Comparison of ENCODE assay signal across 1 cellular context in the genomic region with DNA sequence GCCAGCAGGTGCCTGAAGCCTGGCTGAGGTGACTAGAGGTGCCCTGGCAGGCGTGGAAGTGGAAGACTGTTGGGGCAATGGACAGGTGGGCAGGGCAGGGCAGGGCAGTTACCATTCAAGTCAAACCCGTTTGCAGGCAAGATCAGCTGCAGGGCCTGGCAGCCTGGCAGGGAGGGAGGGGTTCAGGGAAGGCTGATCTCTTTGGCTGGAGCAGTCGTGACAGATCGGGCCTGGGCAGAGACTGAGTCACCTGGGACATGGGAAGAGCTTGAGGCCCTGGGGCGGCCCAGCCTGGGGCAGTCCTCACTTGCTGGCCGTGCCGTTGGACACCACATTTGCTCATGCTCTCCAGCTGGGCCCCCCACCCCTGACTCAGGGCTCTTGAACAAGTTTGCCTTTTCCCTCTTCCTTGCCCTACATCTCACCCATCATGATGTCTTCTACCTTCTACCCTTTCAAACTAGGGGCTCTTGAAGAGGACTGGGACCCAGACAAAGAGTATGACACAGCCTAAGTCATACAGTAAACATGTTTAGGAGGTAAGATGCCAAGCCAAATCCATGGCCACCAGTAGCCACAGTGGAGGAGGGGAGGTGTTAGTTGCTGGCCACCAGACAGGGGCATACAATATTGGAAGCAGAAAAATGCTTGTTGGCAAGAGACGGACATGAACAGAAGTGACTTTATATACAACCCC.
TF ChIP-seq lines count a peak whose summit lies in the region.

No MANE protein-coding gene starts in this region.

TF ChIP-seq in WTC11, 78 proteins besides CTCF, POLR2A, EP300 and RAD21 (continued from another document):
- TF ChIP-seq AR (CRISPR knock-in tag; IDR thresholded peaks at IDR 0.05) (no peak), HMGXB4 (CRISPR knock-in tag; IDR thresholded peaks at IDR 0.05) (no peak), SOX15 (CRISPR knock-in tag; IDR thresholded peaks at IDR 0.05) (no peak), SMAD3 (CRISPR knock-in tag; IDR thresholded peaks at IDR 0.05; ENCODE audit: borderline replicate concordance) (no peak), ATF2 (CRISPR knock-in tag; IDR thresholded peaks at IDR 0.05; ENCODE audit: borderline replicate concordance, low read depth) (no peak), ZNF121 (CRISPR knock-in tag; IDR thresholded peaks at IDR 0.05) (no peak)
- TF ChIP-seq, protein P1, sequence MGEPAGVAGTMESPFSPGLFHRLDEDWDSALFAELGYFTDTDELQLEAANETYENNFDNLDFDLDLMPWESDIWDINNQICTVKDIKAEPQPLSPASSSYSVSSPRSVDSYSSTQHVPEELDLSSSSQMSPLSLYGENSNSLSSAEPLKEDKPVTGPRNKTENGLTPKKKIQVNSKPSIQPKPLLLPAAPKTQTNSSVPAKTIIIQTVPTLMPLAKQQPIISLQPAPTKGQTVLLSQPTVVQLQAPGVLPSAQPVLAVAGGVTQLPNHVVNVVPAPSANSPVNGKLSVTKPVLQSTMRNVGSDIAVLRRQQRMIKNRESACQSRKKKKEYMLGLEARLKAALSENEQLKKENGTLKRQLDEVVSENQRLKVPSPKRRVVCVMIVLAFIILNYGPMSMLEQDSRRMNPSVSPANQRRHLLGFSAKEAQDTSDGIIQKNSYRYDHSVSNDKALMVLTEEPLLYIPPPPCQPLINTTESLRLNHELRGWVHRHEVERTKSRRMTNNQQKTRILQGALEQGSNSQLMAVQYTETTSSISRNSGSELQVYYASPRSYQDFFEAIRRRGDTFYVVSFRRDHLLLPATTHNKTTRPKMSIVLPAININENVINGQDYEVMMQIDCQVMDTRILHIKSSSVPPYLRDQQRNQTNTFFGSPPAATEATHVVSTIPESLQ (CRISPR knock-in tag; IDR thresholded peaks at IDR 0.05): no peak
- TF ChIP-seq, protein P2, sequence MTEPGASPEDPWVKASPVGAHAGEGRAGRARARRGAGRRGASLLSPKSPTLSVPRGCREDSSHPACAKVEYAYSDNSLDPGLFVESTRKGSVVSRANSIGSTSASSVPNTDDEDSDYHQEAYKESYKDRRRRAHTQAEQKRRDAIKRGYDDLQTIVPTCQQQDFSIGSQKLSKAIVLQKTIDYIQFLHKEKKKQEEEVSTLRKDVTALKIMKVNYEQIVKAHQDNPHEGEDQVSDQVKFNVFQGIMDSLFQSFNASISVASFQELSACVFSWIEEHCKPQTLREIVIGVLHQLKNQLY (CRISPR knock-in tag; IDR thresholded peaks at IDR 0.05): no peak
- TF ChIP-seq, protein P3, sequence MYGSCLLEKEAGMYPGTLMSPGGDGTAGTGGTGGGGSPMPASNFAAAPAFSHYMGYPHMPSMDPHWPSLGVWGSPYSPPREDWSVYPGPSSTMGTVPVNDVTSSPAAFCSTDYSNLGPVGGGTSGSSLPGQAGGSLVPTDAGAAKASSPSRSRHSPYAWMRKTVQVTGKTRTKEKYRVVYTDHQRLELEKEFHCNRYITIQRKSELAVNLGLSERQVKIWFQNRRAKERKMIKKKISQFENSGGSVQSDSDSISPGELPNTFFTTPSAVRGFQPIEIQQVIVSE (CRISPR knock-in tag; IDR thresholded peaks at IDR 0.05; ENCODE audit: borderline replicate concordance): no peak
- TF ChIP-seq, protein P4, sequence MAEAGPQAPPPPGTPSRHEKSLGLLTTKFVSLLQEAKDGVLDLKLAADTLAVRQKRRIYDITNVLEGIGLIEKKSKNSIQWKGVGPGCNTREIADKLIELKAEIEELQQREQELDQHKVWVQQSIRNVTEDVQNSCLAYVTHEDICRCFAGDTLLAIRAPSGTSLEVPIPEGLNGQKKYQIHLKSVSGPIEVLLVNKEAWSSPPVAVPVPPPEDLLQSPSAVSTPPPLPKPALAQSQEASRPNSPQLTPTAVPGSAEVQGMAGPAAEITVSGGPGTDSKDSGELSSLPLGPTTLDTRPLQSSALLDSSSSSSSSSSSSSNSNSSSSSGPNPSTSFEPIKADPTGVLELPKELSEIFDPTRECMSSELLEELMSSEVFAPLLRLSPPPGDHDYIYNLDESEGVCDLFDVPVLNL (CRISPR knock-in tag; IDR thresholded peaks at IDR 0.05; ENCODE audit: borderline replicate concordance, low read depth): no peak
